Comparison of ENCODE assay signal across 18 cellular contexts in the genomic region with DNA sequence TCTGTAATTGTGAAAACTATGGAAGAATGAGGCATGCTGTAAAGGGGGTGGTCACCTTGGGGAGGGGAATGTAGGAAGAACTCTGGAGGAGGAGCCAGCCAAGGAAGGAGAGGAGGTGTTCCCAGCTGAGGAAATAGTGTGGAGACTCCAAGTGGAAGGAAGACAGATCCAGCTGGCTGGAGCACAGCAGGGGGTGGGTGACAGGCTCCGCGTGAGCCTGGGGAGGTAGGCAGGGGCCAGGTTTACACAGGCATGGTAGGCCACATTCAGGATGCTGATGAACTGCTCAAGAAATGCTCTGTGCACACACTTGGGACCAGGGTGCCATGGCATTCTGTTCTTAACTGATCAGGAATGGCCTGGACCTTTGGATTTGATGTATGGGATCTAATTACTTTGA. TPM values are rescaled to one million over a fixed set of nuclear protein-coding genes. Genes with fewer than 3 reads are reported as not detected.
A peak's percentile ranks its signal among the peaks of the same experiment; 100 is the strongest.
DNase-seq lines count a peak whose midpoint lies in the region; ATAC-seq and TF ChIP-seq lines count a peak whose summit lies in the region.
"Had no signal": no experiment of that assay in that cellular context is flagged by ENCODE, and none has a peak within 500 bp of the region (broad histone marks: within the 10 kb centered on the region; RNA-seq: fewer than 3 reads in every experiment).

No MANE protein-coding gene starts in this region.

- no peaks in the 10 kb centered on the region for H3K9me3 ChIP-seq in endodermal cell (ENCODE audit: control insufficient read depth, low read length)
- H3K9me3 ChIP-seq: SK-N-SH had no signal

- peak; percentile 50 for DNase-seq in NCI-H345 (lab: John Stamatoyannopoulos, UW)
- DNase-seq in NCI-H345 treated with DMSO at 0.1 percent for 48 hours (lab: John Stamatoyannopoulos, UW; ENCODE audit: unreplicated experiment): no peak
- peak; percentile 41 for DNase-seq in endodermal cell
- no peak for DNase-seq in naive B cell
- DNase-seq in activated CD8-positive, alpha-beta memory T cell treated with anti-CD3 and anti-CD28 coated beads for 24 hours: no peak
- no peak for DNase-seq in KG1 (lab: John Stamatoyannopoulos, UW)
- DNase-seq: DMS53; GDM1; KBM-7; NCI-H1436; NCI-H510A; NCI-H748 treated with DMSO at 0.1 percent for 48 hours; NK-92 treated with Interleukin-12 subunit alpha and Interleukin-12 subunit beta, amount 100 ng/mL, for 24 hours; SIG-M5; SK-N-SH had no signal

- H3K9me3 Mint-ChIP-seq in endodermal cell: no peaks in the 10 kb centered on the region
- H3K9me3 Mint-ChIP-seq in naive B cell: peaks cover 0 to 3% (median 0%) of the 10 kb centered on the region in 7 donors

- peaks cover 99% of the 10 kb centered on the region for H3K27me3 ChIP-seq in endodermal cell (ENCODE audit: control insufficient read depth, insufficient read depth, low read length, poor library complexity, severe bottlenecking)

- H3K27ac Mint-ChIP-seq in endodermal cell (no peak overlapping the region), naive B cell (peak overlapping the region; percentile 69 to 95 (median 84))

- peaks cover 98% of the 10 kb centered on the region for H3K27me3 Mint-ChIP-seq in endodermal cell (ENCODE audit: insufficient read depth)
- H3K27me3 Mint-ChIP-seq in naive B cell: no peaks in the 10 kb centered on the region

- TF ChIP-seq CTCF in endodermal cell (conservative IDR thresholded peaks at IDR 0.05): no peak

- no peaks in the 10 kb centered on the region for H3K36me3 Mint-ChIP-seq in endodermal cell (ENCODE audit: low read depth)
- H3K36me3 Mint-ChIP-seq in naive B cell: peaks cover 25 to 49% of the 10 kb centered on the region in 2 donors

- no peak overlapping the region for H3K9ac ChIP-seq in endodermal cell (ENCODE audit: extremely low read depth, low read length, poor library complexity, severe bottlenecking)
- H3K9ac ChIP-seq: SK-N-SH had no signal

- no peak overlapping the region for H3K27ac ChIP-seq in endodermal cell (ENCODE audit: low read depth, low read length)

- ATAC-seq in naive B cell (ENCODE audit: low read depth in 2 of 2): no peak
- ATAC-seq in GM21737 (IDR thresholded peaks at IDR 0.05; ENCODE audit: unreplicated experiment): no peak
- no peak for ATAC-seq in HG02885 (IDR thresholded peaks at IDR 0.05; ENCODE audit: poor library complexity, unreplicated experiment)
- ATAC-seq: HepG2 had no signal

- 60 to 61% methylated on average over 2 of the region's 2 CpGs for WGBS in endodermal cell (ENCODE audit: insufficient coverage in 1 of 2, insufficient read length in 1 of 2), 2 experiments

- H3K36me3 ChIP-seq in endodermal cell (ENCODE audit: control insufficient read depth, insufficient read depth, low read length): no peaks in the 10 kb centered on the region

- H3K4me3 Mint-ChIP-seq in endodermal cell: no peak overlapping the region
- peak overlapping the region in 4 of 8 donors; percentile 13 to 51 (median 34) for H3K4me3 Mint-ChIP-seq in naive B cell

- no peak overlapping the region for H3K4me3 ChIP-seq in endodermal cell (ENCODE audit: low read length)

- no peaks in the 10 kb centered on the region for H3K4me1 Mint-ChIP-seq in endodermal cell
- H3K4me1 Mint-ChIP-seq in naive B cell: peaks cover 69 to 85% (median 78%) of the 10 kb centered on the region in 3 donors

- peaks cover 4% of the 10 kb centered on the region for H3K4me1 ChIP-seq in endodermal cell (ENCODE audit: control insufficient read depth, insufficient read depth, low read length)

RNA-seq across cellular contexts. Expression of gene AFF3, which starts 16.7 kb away (rescaled TPM):
- total RNA-seq in endodermal cell: under 1 TPM; 0.62 to 0.73 TPM
- 26.6 TPM for polyA plus RNA-seq in endodermal cell (2013, experiment 1 of 2)
- polyA plus RNA-seq in endodermal cell (2013, experiment 2 of 2): 29.6 TPM
- 100 to 1,000 TPM in 2 of 6 donors, 10 to 100 TPM in 4; 43.8 to 255 (median 96.8) TPM for polyA plus RNA-seq in naive B cell (ENCODE audit: low read depth in 6 of 6)
- total RNA-seq: HepG2 had no signal
- polyA plus RNA-seq: HepG2 had no signal

Comparison
In these comparisons a context has a peak if more than half of its experiments do, and no peak if none do; other contexts are left out.
1. DNase-seq: peak in NCI-H345 (single experiment) and endodermal cell (single experiment); none in NCI-H345 treated with DMSO at 0.1 percent for 48 hours (single experiment), naive B cell (single experiment), activated CD8-positive, alpha-beta memory T cell treated with anti-CD3 and anti-CD28 coated beads for 24 hours (single experiment) and KG1 (single experiment).